17 cellular contexts compared by ENCODE assay signal in the genomic region with DNA sequence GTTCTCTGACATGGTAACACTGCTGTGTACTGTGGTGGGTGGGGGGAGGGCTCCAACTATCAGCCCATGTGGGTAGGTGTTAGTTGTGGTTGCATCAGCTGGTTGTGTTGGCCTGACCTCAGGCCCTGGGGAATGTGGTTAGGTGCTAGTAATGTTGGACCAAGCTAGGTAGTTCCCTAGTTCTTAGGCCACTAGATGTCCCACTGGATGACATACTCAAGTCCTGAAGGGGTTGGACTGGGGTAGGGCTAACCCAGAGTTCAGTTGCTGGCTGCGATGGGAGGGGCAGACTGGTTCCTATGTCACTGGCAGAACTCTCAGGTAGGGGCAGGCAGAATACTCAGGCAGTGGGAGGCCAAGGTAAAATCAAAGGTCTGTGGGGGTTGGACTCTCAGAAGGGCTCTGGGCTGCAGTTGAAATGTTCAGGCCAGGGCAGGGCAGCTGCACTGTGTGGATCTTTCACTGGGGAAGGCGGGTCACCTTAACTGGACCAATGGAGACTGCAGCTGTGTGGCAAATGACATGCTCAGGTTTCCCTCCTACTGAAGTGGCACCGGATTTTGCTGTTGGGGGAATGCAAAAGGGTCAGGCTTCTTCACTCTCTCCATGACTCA.
A peak's percentile ranks its signal among the peaks of the same experiment; 100 is the strongest.
DNase-seq lines count a peak whose midpoint lies in the region; ATAC-seq, FAIRE-seq and TF ChIP-seq lines count a peak whose summit lies in the region.
"Had no signal": no experiment of that assay in that cellular context is flagged by ENCODE, and none has a peak within 500 bp of the region (broad histone marks: within the 10 kb centered on the region; RNA-seq: fewer than 3 reads in every experiment).

No MANE protein-coding gene starts in this region.

- H3K18ac ChIP-seq in mesendoderm (ENCODE audit: low read length): no peak overlapping the region

- no peak overlapping the region for H2BK15ac ChIP-seq in mesendoderm (replicated peaks; ENCODE audit: low read depth)

- no peak overlapping the region for H3K4ac ChIP-seq in mesendoderm (ENCODE audit: low read depth, low read length)

- no peaks in the 10 kb centered on the region for H3K27me3 Mint-ChIP-seq in astrocyte (ENCODE audit: low read depth, unreplicated experiment)
- H3K27me3 Mint-ChIP-seq in natural killer cell treated with Interleukin-12 subunit alpha and Interleukin-12 subunit beta and Interleukin-15 and Interleukin-18, amount 100 ng/mL, for 72 hours: no peaks in the 10 kb centered on the region
- H3K27me3 Mint-ChIP-seq: CD4-positive, alpha-beta memory T cell had no signal

- no peak overlapping the region for H2AK5ac ChIP-seq in mesendoderm (ENCODE audit: low read length)

- H3K36me3 ChIP-seq in astrocyte (ENCODE audit: insufficient read depth, low read length) (no peaks in the 10 kb centered on the region), mesendoderm (ENCODE audit: control insufficient read depth, insufficient read depth, low read length) (no peaks in the 10 kb centered on the region)
- H3K36me3 ChIP-seq: BE2C had no signal

- H3K4me2 ChIP-seq in astrocyte (ENCODE audit: low read length): no peak overlapping the region
- no peak overlapping the region for H3K4me2 ChIP-seq in mesendoderm (ENCODE audit: low read length)

- DNase-seq in MV-4-11 (lab: John Stamatoyannopoulos, UW) (peak; percentile 2), astrocyte (ENCODE audit: low read depth) (no peak), mesendoderm (peak; percentile 73), urothelium cell line (ENCODE audit: low spot score) (no peak), ecto neural progenitor cell (ENCODE audit: low spot score) (no peak), kidney glomerular epithelial cell (lab: John Stamatoyannopoulos, UW) (no peak)
- DNase-seq in natural killer cell treated with Interleukin-12 subunit alpha and Interleukin-12 subunit beta and Interleukin-15 and Interleukin-18, amount 100 ng/mL, for 72 hours (ENCODE audit: low spot score): no peak
- DNase-seq: BE2C; CD4-positive, alpha-beta memory T cell; COR-L47; DMS153; GF-D8; IMR-90 had no signal

- H3K27ac ChIP-seq in astrocyte (ENCODE audit: low read depth, low read length) (no peak overlapping the region), mesendoderm (ENCODE audit: low read depth, low read length) (no peak overlapping the region)
- H3K27ac ChIP-seq: C4-2B had no signal

- no CpG with 5 or more reads among the region's 3 CpGs for WGBS in mesendoderm (ENCODE audit: extremely low coverage, insufficient coverage, low lambda C conversion rate)

- H3K27me3 ChIP-seq in astrocyte (ENCODE audit: insufficient read depth, low read length): no peaks in the 10 kb centered on the region
- no peaks in the 10 kb centered on the region for H3K27me3 ChIP-seq in mesendoderm (ENCODE audit: insufficient read depth, low read length, poor library complexity)
- H3K27me3 ChIP-seq: BE2C had no signal

- H3K36me3 Mint-ChIP-seq in astrocyte (ENCODE audit: low read depth, unreplicated experiment): no peaks in the 10 kb centered on the region
- peaks cover 4% of the 10 kb centered on the region for H3K36me3 Mint-ChIP-seq in natural killer cell treated with Interleukin-12 subunit alpha and Interleukin-12 subunit beta and Interleukin-15 and Interleukin-18, amount 100 ng/mL, for 72 hours
- H3K36me3 Mint-ChIP-seq: CD4-positive, alpha-beta memory T cell had no signal

- H4K8ac ChIP-seq in mesendoderm (ENCODE audit: low read depth, low read length): no peak overlapping the region

- H4K20me1 ChIP-seq in astrocyte (ENCODE audit: insufficient read depth, low read length): no peaks in the 10 kb centered on the region

- H3K79me2 ChIP-seq in astrocyte (ENCODE audit: insufficient read depth, low read length): no peaks in the 10 kb centered on the region
- H3K79me2 ChIP-seq in mesendoderm (ENCODE audit: control insufficient read depth, insufficient read depth, low read length): no peaks in the 10 kb centered on the region

- no peak for ATAC-seq in natural killer cell treated with Interleukin-12 subunit alpha and Interleukin-12 subunit beta and Interleukin-15 and Interleukin-18, amount 100 ng/mL, for 72 hours
- ATAC-seq: HCT116 had no signal

- H3K79me1 ChIP-seq in mesendoderm (ENCODE audit: low read length): no peaks in the 10 kb centered on the region

- H3K56ac ChIP-seq in mesendoderm (ENCODE audit: low read length): no peak overlapping the region

- H3K9ac ChIP-seq in astrocyte (ENCODE audit: low read length) (no peak overlapping the region), mesendoderm (ENCODE audit: low read length) (no peak overlapping the region)

- H2BK5ac ChIP-seq in mesendoderm (ENCODE audit: low read length): no peak overlapping the region

- H3K4me3 Mint-ChIP-seq in astrocyte (ENCODE audit: unreplicated experiment): no peak overlapping the region
- H3K4me3 Mint-ChIP-seq in natural killer cell treated with Interleukin-12 subunit alpha and Interleukin-12 subunit beta and Interleukin-15 and Interleukin-18, amount 100 ng/mL, for 72 hours: no peak overlapping the region
- H3K4me3 Mint-ChIP-seq: CD4-positive, alpha-beta memory T cell had no signal

- H3K27ac Mint-ChIP-seq in astrocyte (ENCODE audit: unreplicated experiment): peak overlapping the region; percentile 36
- no peak overlapping the region for H3K27ac Mint-ChIP-seq in natural killer cell treated with Interleukin-12 subunit alpha and Interleukin-12 subunit beta and Interleukin-15 and Interleukin-18, amount 100 ng/mL, for 72 hours
- H3K27ac Mint-ChIP-seq: CD4-positive, alpha-beta memory T cell had no signal

- no peak for FAIRE-seq in astrocyte (lab: Jason Lieb, UNC)
- FAIRE-seq in urothelium cell line (lab: Jason Lieb, UNC): peak; percentile 13
- FAIRE-seq: A204.1, D721Med had no signal

- no peak overlapping the region for H3K23ac ChIP-seq in mesendoderm (ENCODE audit: low read length)

- no peak overlapping the region for H2AFZ ChIP-seq in astrocyte (ENCODE audit: low read depth, low read length)

- H3K4me3 ChIP-seq in astrocyte (ENCODE audit: insufficient read depth, low read depth, low read length) (no peak overlapping the region), mesendoderm (ENCODE audit: low read length) (no peak overlapping the region)

- H3K9me3 ChIP-seq in astrocyte (ENCODE audit: insufficient read depth, low read depth, low read length): peaks cover 7% of the 10 kb centered on the region
- H3K9me3 ChIP-seq: BE2C had no signal

- no peak overlapping the region for H4K5ac ChIP-seq in mesendoderm (ENCODE audit: low read length)

- no peaks in the 10 kb centered on the region for H3K4me1 Mint-ChIP-seq in astrocyte (ENCODE audit: low read depth, unreplicated experiment)
- no peaks in the 10 kb centered on the region for H3K4me1 Mint-ChIP-seq in natural killer cell treated with Interleukin-12 subunit alpha and Interleukin-12 subunit beta and Interleukin-15 and Interleukin-18, amount 100 ng/mL, for 72 hours (ENCODE audit: low read depth in 2 of 2)
- H3K4me1 Mint-ChIP-seq: CD4-positive, alpha-beta memory T cell had no signal

- no peak for TF ChIP-seq CTCF in astrocyte (IDR thresholded peaks at IDR 0.05; ENCODE audit: insufficient read depth, low read depth, low read length)

- peaks cover 8% of the 10 kb centered on the region for H3K9me3 Mint-ChIP-seq in astrocyte (ENCODE audit: unreplicated experiment)
- H3K9me3 Mint-ChIP-seq in natural killer cell treated with Interleukin-12 subunit alpha and Interleukin-12 subunit beta and Interleukin-15 and Interleukin-18, amount 100 ng/mL, for 72 hours: peaks cover 16% of the 10 kb centered on the region

- no peak overlapping the region for H2BK120ac ChIP-seq in mesendoderm (ENCODE audit: low read depth, low read length)

- H3K4me1 ChIP-seq in astrocyte (ENCODE audit: insufficient read depth, low read length) (no peaks in the 10 kb centered on the region), mesendoderm (ENCODE audit: control insufficient read depth, low read depth, low read length) (no peaks in the 10 kb centered on the region)
- H3K4me1 ChIP-seq: BE2C had no signal

Comparison
In these comparisons a context has a peak if more than half of its experiments do, and no peak if none do; other contexts are left out.
1. DNase-seq: peak in MV-4-11 (single experiment) and mesendoderm (single experiment); none in astrocyte (single experiment), urothelium cell line (single experiment), ecto neural progenitor cell (single experiment), kidney glomerular epithelial cell (single experiment) and natural killer cell treated with Interleukin-12 subunit alpha and Interleukin-12 subunit beta and Interleukin-15 and Interleukin-18, amount 100 ng/mL, for 72 hours (single experiment).